ENCODE assay signal across 28 cellular contexts in the genomic region with DNA sequence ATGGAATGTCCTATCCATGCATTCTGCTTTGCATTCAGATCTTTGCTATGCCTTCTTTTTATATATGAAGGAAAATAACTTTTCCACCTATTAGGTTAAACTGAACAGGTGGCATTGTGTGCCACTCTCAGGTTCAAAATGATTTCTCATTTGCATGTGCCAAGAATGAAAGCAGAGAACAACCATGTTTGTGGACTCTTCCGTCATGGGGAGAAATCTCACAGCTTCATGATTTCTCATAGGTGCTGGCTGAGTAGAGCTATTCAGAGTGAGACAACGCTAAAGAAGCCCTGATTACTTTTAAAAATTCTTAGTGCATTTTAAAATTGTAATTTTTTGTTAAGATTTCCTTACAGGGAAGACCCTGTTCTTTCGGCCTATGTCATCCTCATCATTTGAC.
"Had no signal": no experiment of that assay in that cellular context is flagged by ENCODE, and none has a peak within 500 bp of the region (broad histone marks: within the 10 kb centered on the region; RNA-seq: fewer than 3 reads in every experiment).

No MANE protein-coding gene starts in this region.

- DNase-seq: stimulated activated CD4-positive, alpha-beta T cell treated with anti-CD3 and anti-CD28 coated beads, Interleukin-4, amount 100 ng/mL, for 1 hour; stimulated activated CD4-positive, alpha-beta T cell treated with anti-CD3 and anti-CD28 coated beads, Interleukin-4, amount 100 ng/mL, for 24 hours; stimulated activated CD4-positive, alpha-beta T cell treated with anti-CD3 and anti-CD28 coated beads, Interleukin-4, amount 100 ng/mL, for 4 hours; stimulated activated CD8-positive, alpha-beta memory T cell treated with anti-CD3 and anti-CD28 coated beads, Interleukin-4, amount 100 ng/mL, for 48 hours; stimulated activated naive B cell treated with anti-CD40 and anti-IgM and Interleukin-4, amounts not matched to agents 10 μg/mL and 1 μg/mL and 100 μg/mL, for 72 hours; stimulated activated naive CD4-positive, alpha-beta T cell; stimulated activated naive CD4-positive, alpha-beta T cell treated with Interleukin-2 at 50 U/mL for 16 hours; stimulated activated naive CD8-positive, alpha-beta T cell treated with anti-CD3 and anti-CD28 coated beads, Interleukin-15, amount 100 ng/mL, for 72 hours; stimulated activated naive CD8-positive, alpha-beta T cell treated with anti-CD3 and anti-CD28 coated beads, Interleukin-15, Interleukin-2, amounts not matched to agents 100 U/mL and 50 U/mL, for 24 hours; stomach; substantia nigra; testis; thyroid gland; tibial artery; transverse colon; trophoblast cell; upper lobe of left lung; upper lobe of right lung; uterus had no signal

- H3K27ac Mint-ChIP-seq: stimulated activated effector memory CD8-positive, alpha-beta T cell treated with anti-CD3 and anti-CD28 coated beads, Interleukin-12 subunit alpha, Interleukin-12 subunit beta, amount 100 ng/mL, for 72 hours; stimulated activated memory B cell treated with anti-CD40 and anti-IgM and Interleukin-4, amounts not matched to agents 10 μg/mL and 1 μg/mL and 100 μg/mL, for 72 hours; stimulated activated naive B cell treated with anti-CD40 and anti-IgM and Interleukin-4, amounts not matched to agents 10 μg/mL and 1 μg/mL and 100 μg/mL, for 72 hours; stimulated activated naive CD8-positive, alpha-beta T cell treated with anti-CD3 and anti-CD28 coated beads, Interleukin-15, amount 100 ng/mL, for 72 hours; stimulated activated naive CD8-positive, alpha-beta T cell treated with anti-CD3 and anti-CD28 coated beads, Interleukin-15, Interleukin-2, amounts not matched to agents 100 ng/mL and 50 ng/mL, for 24 hours; type B pancreatic cell had no signal

- H3K4me3 ChIP-seq: stomach, suprapubic skin, testis, thoracic aorta, thyroid gland, tibial artery, tibial nerve, transverse colon, upper lobe of left lung, upper lobe of right lung, uterus, vagina had no signal

- H3K27me3 Mint-ChIP-seq: stimulated activated naive CD8-positive, alpha-beta T cell treated with anti-CD3 and anti-CD28 coated beads, Interleukin-15, amount 100 ng/mL, for 72 hours had no signal

- H3K36me3 Mint-ChIP-seq: stimulated activated effector memory CD8-positive, alpha-beta T cell treated with anti-CD3 and anti-CD28 coated beads, Interleukin-12 subunit alpha, Interleukin-12 subunit beta, amount 100 ng/mL, for 72 hours; stimulated activated memory B cell treated with anti-CD40 and anti-IgM and Interleukin-4, amounts not matched to agents 10 μg/mL and 1 μg/mL and 100 μg/mL, for 72 hours; stimulated activated naive B cell treated with anti-CD40 and anti-IgM and Interleukin-4, amounts not matched to agents 10 μg/mL and 1 μg/mL and 100 μg/mL, for 72 hours; type B pancreatic cell had no signal

- H3K27ac ChIP-seq: stomach, suprapubic skin, testis, thoracic aorta, thyroid gland, tibial artery, tibial nerve, transverse colon, upper lobe of left lung, upper lobe of right lung, uterus, vagina had no signal

- H3K9me3 Mint-ChIP-seq: stimulated activated memory B cell treated with anti-CD40 and anti-IgM and Interleukin-4, amounts not matched to agents 10 μg/mL and 1 μg/mL and 100 μg/mL, for 72 hours; stimulated activated naive B cell treated with anti-CD40 and anti-IgM and Interleukin-4, amounts not matched to agents 10 μg/mL and 1 μg/mL and 100 μg/mL, for 72 hours had no signal

- H3K27me3 ChIP-seq: stomach, suprapubic skin, testis, thyroid gland, tibial artery, tibial nerve, transverse colon, upper lobe of left lung, upper lobe of right lung, uterus, vagina had no signal

- ATAC-seq: stimulated activated effector memory CD8-positive, alpha-beta T cell treated with anti-CD3 and anti-CD28 coated beads, Interleukin-12 subunit alpha, Interleukin-12 subunit beta, amount 100 ng/mL, for 72 hours; stimulated activated memory B cell treated with anti-CD40 and anti-IgM and Interleukin-4, amounts not matched to agents 10 μg/mL and 1 μg/mL and 100 μg/mL, for 72 hours; stimulated activated naive B cell treated with anti-CD40 and anti-IgM and Interleukin-4, amounts not matched to agents 10 μg/mL and 1 μg/mL and 100 μg/mL, for 72 hours; stimulated activated naive CD8-positive, alpha-beta T cell treated with anti-CD3 and anti-CD28 coated beads, Interleukin-15, amount 100 ng/mL, for 72 hours; stimulated activated naive CD8-positive, alpha-beta T cell treated with anti-CD3 and anti-CD28 coated beads, Interleukin-15, Interleukin-2, amounts not matched to agents 100 U/mL and 50 U/mL, for 24 hours; upper lobe of right lung had no signal

- H3K4me1 ChIP-seq: suprapubic skin, testis, thyroid gland, tibial artery, tibial nerve, upper lobe of left lung, upper lobe of right lung, uterus, vagina had no signal

- H3K9me3 ChIP-seq: stomach, suprapubic skin, testis, thoracic aorta, thyroid gland, tibial artery, tibial nerve, transverse colon, upper lobe of left lung, upper lobe of right lung, uterus, vagina had no signal

- H3K36me3 ChIP-seq: stomach, suprapubic skin, thoracic aorta, thyroid gland, tibial artery, tibial nerve, transverse colon, upper lobe of left lung, upper lobe of right lung, uterus, vagina had no signal

- H3K4me1 Mint-ChIP-seq: stimulated activated effector memory CD8-positive, alpha-beta T cell treated with anti-CD3 and anti-CD28 coated beads, Interleukin-12 subunit alpha, Interleukin-12 subunit beta, amount 100 ng/mL, for 72 hours; stimulated activated memory B cell treated with anti-CD40 and anti-IgM and Interleukin-4, amounts not matched to agents 10 μg/mL and 1 μg/mL and 100 μg/mL, for 72 hours; stimulated activated naive CD8-positive, alpha-beta T cell treated with anti-CD3 and anti-CD28 coated beads, Interleukin-15, amount 100 ng/mL, for 72 hours had no signal

- H3K4me3 Mint-ChIP-seq: stimulated activated effector memory CD8-positive, alpha-beta T cell treated with anti-CD3 and anti-CD28 coated beads, Interleukin-12 subunit alpha, Interleukin-12 subunit beta, amount 100 ng/mL, for 72 hours; stimulated activated memory B cell treated with anti-CD40 and anti-IgM and Interleukin-4, amounts not matched to agents 10 μg/mL and 1 μg/mL and 100 μg/mL, for 72 hours; stimulated activated naive B cell treated with anti-CD40 and anti-IgM and Interleukin-4, amounts not matched to agents 10 μg/mL and 1 μg/mL and 100 μg/mL, for 72 hours; stimulated activated naive CD8-positive, alpha-beta T cell treated with anti-CD3 and anti-CD28 coated beads, Interleukin-15, amount 100 ng/mL, for 72 hours; stimulated activated naive CD8-positive, alpha-beta T cell treated with anti-CD3 and anti-CD28 coated beads, Interleukin-15, Interleukin-2, amounts not matched to agents 100 ng/mL and 50 ng/mL, for 24 hours; type B pancreatic cell had no signal

- FAIRE-seq: urothelium cell line had no signal
